Comparison of ENCODE assay signal across 8 cellular contexts in the genomic region with DNA sequence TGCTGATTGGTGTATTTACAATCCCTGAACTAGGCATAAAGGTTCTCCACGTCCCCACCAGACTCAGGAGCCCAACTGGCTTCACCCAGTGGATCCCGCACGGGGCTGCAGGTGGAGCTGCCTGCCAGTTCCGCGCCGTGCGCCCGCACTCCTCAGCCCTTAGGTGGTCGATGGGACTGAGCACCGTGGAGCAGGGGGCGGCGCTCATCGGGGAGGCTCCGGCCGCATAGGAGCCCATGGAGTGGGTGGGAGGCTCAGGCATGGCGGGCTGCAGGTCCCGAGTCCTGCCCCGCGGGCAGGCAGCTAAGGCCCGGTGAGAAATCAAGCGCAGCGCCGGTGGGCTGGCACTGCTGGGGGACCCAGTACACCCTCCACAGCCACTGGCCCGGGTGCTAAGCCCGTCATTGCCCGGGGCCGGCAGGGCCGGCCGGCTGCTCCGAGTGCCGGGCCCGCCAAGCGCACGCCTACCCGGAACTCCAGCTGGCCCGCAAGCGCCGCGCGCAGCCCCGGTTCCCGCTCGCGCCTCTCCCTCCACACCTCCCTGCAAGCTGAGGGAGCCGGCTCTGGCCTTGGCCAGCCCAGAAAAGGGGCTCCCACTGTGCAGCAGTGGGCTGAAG.
DNase-seq lines count a peak whose midpoint lies in the region; ATAC-seq, FAIRE-seq and TF ChIP-seq lines count a peak whose summit lies in the region.
"Not testable (repeated sequence)": the region's sequence is repeated elsewhere in the genome, so short reads cannot be mapped to it uniquely, and the experiment has no call there.

No MANE protein-coding gene starts in this region.

- not testable (repeated sequence) for H3K9me2 ChIP-seq in GM23248 (ENCODE audit: insufficient read depth)

- H3K27ac ChIP-seq in A549, result peak overlapping the region in 1 of 2 experiments; percentile 63; a peak in 2 of 6 replicates
- H3K27ac ChIP-seq in GM23248; fibroblast of lung (ENCODE audit: insufficient read depth, low read length); testis: not testable (repeated sequence)

- H4K20me1 ChIP-seq in GM23248 (ENCODE audit: insufficient read depth); fibroblast of lung (ENCODE audit: control insufficient read depth, extremely low read depth, insufficient read depth, low read length): not testable (repeated sequence)

- not testable (repeated sequence) for H3K27me3 ChIP-seq in GM23248 (replicated peaks; ENCODE audit: insufficient read depth); fibroblast of lung (ENCODE audit: control insufficient read depth, insufficient read depth, low read length); kidney epithelial cell (ENCODE audit: control insufficient read depth, insufficient read depth, low read length); testis

- CTCF ChIA-PET in A549 (lab: Yijun Ruan, JAX), result interaction anchor here (1.0 to 1.2 kb wide), 2 partner anchors 26 to 102 kb away, joined by 3 read pairs; a partner anchor contains a TSS

- in situ Hi-C loops in GM23248 (cut with MboI), result not testable (repeated sequence)

- H3K4me1 Mint-ChIP-seq in activated CD4-positive, alpha-beta T cell treated with anti-CD3 and anti-CD28 coated beads, Interleukin-2, amount 10 ng/mL, durations not matched to agents 24 days and 14 days, result not testable (repeated sequence)

- H3K4me2 ChIP-seq in A549 (peak overlapping the region; percentile 53; the same call in 2 of the 3 replicates), GM23248 (ENCODE audit: unreplicated experiment) (peak overlapping the region; percentile 70), fibroblast of lung (ENCODE audit: extremely low read depth, insufficient read depth, low read length) (peak overlapping the region; percentile 35)

- peaks cover 45% of the 10 kb centered on the region for H3K27me3 Mint-ChIP-seq in activated CD4-positive, alpha-beta T cell treated with anti-CD3 and anti-CD28 coated beads, Interleukin-2, amount 10 ng/mL, durations not matched to agents 24 days and 14 days

- TF ChIP-seq RAD21 in A549 (conservative IDR thresholded peaks at IDR 0.05 in 1 of 2, IDR thresholded peaks at IDR 0.05 in 1 of 2), result not testable (repeated sequence)

- peak overlapping the region; percentile 89 for H2AFZ ChIP-seq in GM23248
- H2AFZ ChIP-seq in fibroblast of lung (ENCODE audit: low read length), result peak overlapping the region; percentile 44

- WGBS in A549 (ENCODE audit: missing lambda C conversion rate), result no CpG with 5 or more reads among the region's 45 CpGs
- WGBS in GM23248 (ENCODE audit: low coverage in 1 of 2, low lambda C conversion rate in 2 of 2, missing lambda C conversion rate in 2 of 2), 2 experiments, result 65 to 70% methylated on average over 7 to 26 of the region's 45 CpGs
- 44% methylated on average over 16 of the region's 45 CpGs; no CpG with 5 or more reads in 1 of the 2 donors for WGBS in testis, 2 donors

- POLR2A ChIA-PET in A549 (lab: Yijun Ruan, JAX), result not testable (repeated sequence)

- not testable (repeated sequence) for FAIRE-seq in A549 (lab: Jason Lieb, UNC)

- H3F3A ChIP-seq in GM23248 (ENCODE audit: insufficient read depth), result not testable (repeated sequence)

- not testable (repeated sequence) for ATAC-seq in A549

- not testable (repeated sequence) for H3K36me3 ChIP-seq in GM23248 (ENCODE audit: low read depth); fibroblast of lung (ENCODE audit: control insufficient read depth, insufficient read depth, low read length); kidney epithelial cell (ENCODE audit: control insufficient read depth, insufficient read depth, low read length); testis (ENCODE audit: low read depth, missing control alignments)

- intact Hi-C loops in activated CD4-positive, alpha-beta T cell treated with anti-CD3 and anti-CD28 coated beads, Interleukin-2, amount 10 ng/mL, durations not matched to agents 24 days and 14 days (cut with micrococcal nuclease); testis (cut with DNase I; ENCODE audit: low total_unique reads): not testable (repeated sequence)

- H3K4me1 ChIP-seq in A549; fibroblast of lung (ENCODE audit: control insufficient read depth, extremely low read depth, insufficient read depth, low read length); testis: not testable (repeated sequence)
- peaks cover 19% of the 10 kb centered on the region for H3K4me1 ChIP-seq in GM23248 (ENCODE audit: insufficient read depth)

- H3K9me3 Mint-ChIP-seq in activated CD4-positive, alpha-beta T cell treated with anti-CD3 and anti-CD28 coated beads, Interleukin-2, amount 10 ng/mL, durations not matched to agents 24 days and 14 days, result not testable (repeated sequence)

- not testable (repeated sequence) for H3K36me3 Mint-ChIP-seq in activated CD4-positive, alpha-beta T cell treated with anti-CD3 and anti-CD28 coated beads, Interleukin-2, amount 10 ng/mL, durations not matched to agents 24 days and 14 days (ENCODE audit: low read depth)

- not testable (repeated sequence) for DNase-seq in A549 (ENCODE audit: low read depth in 1 of 2, low spot score in 1 of 2); choroid plexus epithelial cell (ENCODE audit: low read depth); fibroblast of lung (ENCODE audit: low read depth in 2 of 2); kidney epithelial cell (ENCODE audit: low read depth); retinal pigment epithelial cell (ENCODE audit: low read depth)
- DNase-seq in GM23248 (peak; percentile 31), testis (peak; percentile 31)
- DNase-seq in activated CD4-positive, alpha-beta T cell treated with anti-CD3 and anti-CD28 coated beads, Interleukin-2, amount 10 ng/mL, durations not matched to agents 24 days and 14 days, result peak; percentile 64

- TF ChIP-seq POLR2A in A549 (IDR thresholded peaks at IDR 0.05; ENCODE audit: low read length); testis (IDR thresholded peaks at IDR 0.05): not testable (repeated sequence)

- H3K79me2 ChIP-seq in GM23248 (ENCODE audit: insufficient read depth), result peaks cover 20% of the 10 kb centered on the region
- not testable (repeated sequence) for H3K79me2 ChIP-seq in fibroblast of lung (ENCODE audit: control insufficient read depth, insufficient read depth, low read length)

- peak overlapping the region; percentile 55 for H3K4me3 Mint-ChIP-seq in activated CD4-positive, alpha-beta T cell treated with anti-CD3 and anti-CD28 coated beads, Interleukin-2, amount 10 ng/mL, durations not matched to agents 24 days and 14 days

- not testable (repeated sequence) for H3K27ac Mint-ChIP-seq in activated CD4-positive, alpha-beta T cell treated with anti-CD3 and anti-CD28 coated beads, Interleukin-2, amount 10 ng/mL, durations not matched to agents 24 days and 14 days

- TF ChIP-seq EP300 in A549 (IDR thresholded peaks at IDR 0.05), result not testable (repeated sequence)

- H3K4me3 ChIP-seq in A549 (0 out of 3 replicates have a peak overlapping the region, but pooled peaks have one; percentile 29), GM23248 (peak overlapping the region; percentile 62), choroid plexus epithelial cell (ENCODE audit: low read depth, low read length) (peak overlapping the region; percentile 46), fibroblast of lung (replicated peaks in 1 of 4; ENCODE audit: control extremely low read depth in 1 of 4, insufficient read depth in 1 of 4, low read depth in 3 of 4, low read length in 4 of 4) (peak overlapping the region in 2 of 4 experiments; percentile 23 to 41), kidney epithelial cell (ENCODE audit: low read depth, low read length) (peak overlapping the region; percentile 30), retinal pigment epithelial cell (ENCODE audit: low read length) (peak overlapping the region; percentile 19), testis (peak overlapping the region; percentile 44 to 46)

- not testable (repeated sequence) for H3K9me3 ChIP-seq in A549; GM23248 (ENCODE audit: low read depth); fibroblast of lung (ENCODE audit: control insufficient read depth, insufficient read depth, low read depth, low read length); testis

- H3K9ac ChIP-seq in GM23248, result peak overlapping the region; percentile 54
- H3K9ac ChIP-seq in fibroblast of lung (ENCODE audit: insufficient read depth, low read length), result not testable (repeated sequence)

- TF ChIP-seq CTCF in A549 (IDR thresholded peaks at IDR 0.05); choroid plexus epithelial cell (conservative IDR thresholded peaks at IDR 0.05; ENCODE audit: low read depth, low read length); fibroblast of lung (conservative IDR thresholded peaks at IDR 0.05 in 1 of 2, IDR thresholded peaks at IDR 0.05 in 1 of 2; ENCODE audit: low read depth in 1 of 2, low read length in 2 of 2); kidney epithelial cell (IDR thresholded peaks at IDR 0.05; ENCODE audit: insufficient read depth, low read length, poor library complexity, severe bottlenecking); retinal pigment epithelial cell (conservative IDR thresholded peaks at IDR 0.05; ENCODE audit: low read depth, low read length); testis (IDR thresholded peaks at IDR 0.05): not testable (repeated sequence)
